Comparison of ENCODE assay signal across 1 cellular context in genomic region chr12:45575823-45576448, GRCh38.
TF ChIP-seq lines count a peak whose summit lies in the region.

No MANE protein-coding gene starts in this region.

TF ChIP-seq in GM23338, 12 proteins besides CTCF, POLR2A, EP300 and RAD21 (continued from another document):
- TF ChIP-seq ETS1 (IDR thresholded peaks at IDR 0.05), result no peak
TF ChIP-seq in GM23338: peak in this region for 0.
